24 cellular contexts compared by ENCODE assay signal in the genomic region with DNA sequence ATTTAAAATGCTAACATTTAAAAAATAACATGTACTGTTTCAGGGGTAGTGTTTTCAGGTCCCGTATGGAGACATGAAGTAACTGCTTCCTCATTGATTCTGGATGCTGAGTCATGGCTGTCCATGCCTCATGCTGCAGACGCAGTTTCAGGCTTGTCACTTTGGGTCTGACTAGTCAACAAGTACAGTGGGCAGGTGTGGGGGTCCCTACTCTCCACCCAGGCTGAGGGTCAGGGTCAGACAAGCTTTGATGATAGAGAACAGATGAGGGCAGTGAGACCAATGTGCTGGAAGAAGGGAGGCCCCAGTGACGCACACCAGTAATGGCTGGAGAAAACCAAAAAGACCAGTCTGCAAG.
DNase-seq lines count a peak whose midpoint lies in the region; ATAC-seq, FAIRE-seq and TF ChIP-seq lines count a peak whose summit lies in the region.
"Had no signal": no experiment of that assay in that cellular context is flagged by ENCODE, and none has a peak within 500 bp of the region (broad histone marks: within the 10 kb centered on the region; RNA-seq: fewer than 3 reads in every experiment).

No MANE protein-coding gene starts in this region.

- DNase-seq in MCF 10A (ENCODE audit: unreplicated experiment) (peak; percentile 5), mammary epithelial cell (no peak), K562 (ENCODE audit: extremely low read depth in 1 of 4, low spot score in 3 of 4) (peak in 2 of 4 experiments; percentile 13 to 45), medulla oblongata (ENCODE audit: extremely low spot score) (peak; percentile 38), pancreas (no peak)
- no peak for DNase-seq in activated CD4-positive, alpha-beta T cell treated with anti-CD3 and anti-CD28 coated beads, Interleukin-2, amount 50 U/mL, for 48 hours
- DNase-seq: ACHN; activated CD8-positive, alpha-beta T cell treated with anti-CD3 and anti-CD28 coated beads, Interleukin-2, amount 10 ng/mL, durations not matched to agents 7 days and 5 days; CD4-positive, alpha-beta T cell; effector CD4-positive, alpha-beta T cell; esophagus squamous epithelium; GOT3; heart right ventricle; mesendoderm; NCI-H1048; NCI-H2081; NCI-H446 treated with DMSO at 0.1 percent for 48 hours; Right ventricle myocardium superior; T-helper 1 cell had no signal

- no peak overlapping the region for H3K27ac Mint-ChIP-seq in MCF 10A (ENCODE audit: low read depth, unreplicated experiment)
- H3K27ac Mint-ChIP-seq: activated CD8-positive, alpha-beta T cell treated with anti-CD3 and anti-CD28 coated beads, Interleukin-2, amount 10 ng/mL, durations not matched to agents 7 days and 5 days; CD4-positive, alpha-beta T cell; natural killer cell treated with Interleukin-12 subunit alpha and Interleukin-12 subunit beta and Interleukin-15 and Interleukin-18, amount 100 ng/mL, for 72 hours had no signal

- no peak for TF ChIP-seq RAD21 in K562 (CRISPR knock-in tag; conservative IDR thresholded peaks at IDR 0.05 in 1 of 2, IDR thresholded peaks at IDR 0.05 in 1 of 2)

- no peaks in the 10 kb centered on the region for H3K27me3 Mint-ChIP-seq in MCF 10A (ENCODE audit: insufficient read depth, unreplicated experiment)

- H3K9me1 ChIP-seq in K562 (ENCODE audit: control insufficient read depth, insufficient read depth, low read length), result no peaks in the 10 kb centered on the region

- no peaks in the 10 kb centered on the region for H3K9me3 ChIP-seq in mammary epithelial cell (replicated peaks; ENCODE audit: insufficient read depth, low read length)
- H3K9me3 ChIP-seq in K562 (replicated peaks; ENCODE audit: control insufficient read depth, insufficient read depth, low read depth, low read length), result no peaks in the 10 kb centered on the region
- H3K9me3 ChIP-seq in pancreas, result no peaks in the 10 kb centered on the region
- H3K9me3 ChIP-seq: esophagus squamous epithelium, heart right ventricle had no signal

- dilution Hi-C loops in mammary epithelial cell (cut with HindIII; ENCODE audit: low sequenced_read_pairs), result no loop called here

- 76% methylated on average over 2 of the region's 3 CpGs for WGBS in mammary epithelial cell (ENCODE audit: low coverage, missing lambda C conversion rate)
- 32% methylated on average over 3 of the region's 3 CpGs for WGBS in K562 (ENCODE audit: insufficient coverage, low coverage, missing lambda C conversion rate)
- WGBS in pancreas, 2 donors, result 88 to 91% methylated on average over 3 of the region's 3 CpGs

- no peaks in the 10 kb centered on the region for H3K36me3 Mint-ChIP-seq in MCF 10A (ENCODE audit: insufficient read depth, unreplicated experiment)
- H3K36me3 Mint-ChIP-seq: natural killer cell treated with Interleukin-12 subunit alpha and Interleukin-12 subunit beta and Interleukin-15 and Interleukin-18, amount 100 ng/mL, for 72 hours had no signal

- H3K27ac ChIP-seq in mammary epithelial cell (ENCODE audit: insufficient read depth, low read depth, low read length) (no peak overlapping the region), K562 (ENCODE audit: extremely low read depth, low read depth, low read length) (no peak overlapping the region), pancreas (no peak overlapping the region)
- H3K27ac ChIP-seq: esophagus squamous epithelium, heart right ventricle had no signal

- POLR2A ChIA-PET in MCF 10A (lab: Yijun Ruan, JAX) (interaction anchor here (0.7 to 1.3 kb wide), 2 partner anchors 12 to 865 kb away, joined by 3 to 8 read pairs; no protein-coding TSS in a partner anchor), K562 (lab: Yijun Ruan, JAX) (interaction anchor here (0.7 to 1.2 kb wide), 2 partner anchors 12 to 159 kb away, joined by 3 read pairs; no protein-coding TSS in a partner anchor)

- H3K27me3 ChIP-seq in mammary epithelial cell (ENCODE audit: insufficient read depth, low read length) (no peaks in the 10 kb centered on the region), K562 (ENCODE audit: control insufficient read depth in 2 of 2, insufficient read depth in 2 of 2, low read length in 2 of 2) (no peaks in the 10 kb centered on the region), pancreas (no peaks in the 10 kb centered on the region)
- H3K27me3 ChIP-seq: esophagus squamous epithelium, heart right ventricle had no signal

- intact Hi-C loops in MCF 10A (cut with micrococcal nuclease) (no loop called here), mammary epithelial cell (cut with micrococcal nuclease) (no loop called here), K562 (cut with micrococcal nuclease) (no loop called here), pancreas (cut with DNase I) (no loop called here)

- FAIRE-seq in K562 (lab: Jason Lieb, UNC), result peak; percentile 89
- no peak for FAIRE-seq in pancreas (lab: Jason Lieb, UNC)
- FAIRE-seq: islet of Langerhans had no signal

- in situ Hi-C loops in mammary epithelial cell (cut with MboI; ENCODE audit: low sequenced_read_pairs in 2 of 2) (no loop called here), K562 (cut with MboI) (no loop called here)

- H3K4me3 ChIP-seq in mammary epithelial cell (replicated peaks in 1 of 3; ENCODE audit: insufficient read depth in 1 of 3, low read depth in 2 of 3, low read length in 3 of 3) (no peak overlapping the region), K562 (no peak overlapping the region), pancreas (no peak overlapping the region)
- H3K4me3 ChIP-seq: esophagus squamous epithelium, heart right ventricle had no signal

- no peak overlapping the region for H3K4me2 ChIP-seq in mammary epithelial cell (ENCODE audit: insufficient read depth, low read depth, low read length)
- H3K4me2 ChIP-seq in K562 (ENCODE audit: insufficient read depth, low read length), result peak overlapping the region; percentile 5; the same call in 1 of the 2 replicates

- H3K4me1 ChIP-seq in mammary epithelial cell (ENCODE audit: insufficient read depth, low read length) (no peaks in the 10 kb centered on the region), K562 (replicated peaks in 1 of 2; ENCODE audit: control insufficient read depth in 2 of 2, insufficient read depth in 2 of 2, low read length in 2 of 2) (peaks cover 4 to 11% of the 10 kb centered on the region in 2 experiments; a peak in 3 of 5 replicates), pancreas (no peaks in the 10 kb centered on the region)
- H3K4me1 ChIP-seq: esophagus squamous epithelium had no signal

- no peak for TF ChIP-seq EP300 in K562 (IDR thresholded peaks at IDR 0.05; ENCODE audit: low read length)

- H3K9me3 Mint-ChIP-seq in MCF 10A (ENCODE audit: unreplicated experiment), result no peaks in the 10 kb centered on the region
- H3K9me3 Mint-ChIP-seq: CD4-positive, alpha-beta T cell; central memory CD8-positive, alpha-beta T cell; natural killer cell treated with Interleukin-12 subunit alpha and Interleukin-12 subunit beta and Interleukin-15 and Interleukin-18, amount 100 ng/mL, for 72 hours had no signal

- no peak overlapping the region for H3K9ac ChIP-seq in mammary epithelial cell (ENCODE audit: insufficient read depth, low read length)
- no peak overlapping the region for H3K9ac ChIP-seq in K562 (ENCODE audit: insufficient read depth in 1 of 2, low read depth in 2 of 2, low read length in 2 of 2)

- BruUV-seq in MCF 10A (replicated peaks; lab: Mats Ljungman, UMichigan) (no TSS peak), mammary epithelial cell (replicated peaks; lab: Mats Ljungman, UMichigan) (no TSS peak), K562 (replicated peaks; lab: Mats Ljungman, UMichigan) (no TSS peak)

- ATAC-seq in K562 (peak; percentile 68), GM19324 (IDR thresholded peaks at IDR 0.05; ENCODE audit: low FRiP score, unreplicated experiment) (no peak), GM18873 (IDR thresholded peaks at IDR 0.05; ENCODE audit: low FRiP score, unreplicated experiment) (no peak), pancreas (no peak)
- ATAC-seq: activated CD8-positive, alpha-beta T cell treated with anti-CD3 and anti-CD28 coated beads, Interleukin-2, amount 10 ng/mL, durations not matched to agents 7 days and 5 days; heart right ventricle had no signal

- no peak for TF ChIP-seq CTCF in MCF 10A (IDR thresholded peaks at IDR 0.05; ENCODE audit: unreplicated experiment)
- no peak for TF ChIP-seq CTCF in mammary epithelial cell (conservative IDR thresholded peaks at IDR 0.05 in 1 of 2, IDR thresholded peaks at IDR 0.05 in 1 of 2; ENCODE audit: extremely low read depth in 1 of 2, insufficient read depth in 1 of 2, low read depth in 1 of 2, low read length in 2 of 2)
- no peak for TF ChIP-seq CTCF in K562 (IDR thresholded peaks at IDR 0.05 in 2 of 3, conservative IDR thresholded peaks at IDR 0.05 in 1 of 3; ENCODE audit: insufficient read depth in 2 of 3, low read depth in 1 of 3, low read length in 3 of 3)
- no peak for TF ChIP-seq CTCF in pancreas (IDR thresholded peaks at IDR 0.05)

- H3K36me3 ChIP-seq in mammary epithelial cell (ENCODE audit: insufficient read depth, low read length) (no peaks in the 10 kb centered on the region), K562 (ENCODE audit: control insufficient read depth, insufficient read depth, low read length) (no peaks in the 10 kb centered on the region), pancreas (no peaks in the 10 kb centered on the region)
- H3K36me3 ChIP-seq: esophagus squamous epithelium, heart right ventricle had no signal

- no peak for TF ChIP-seq POLR2A in K562 (conservative IDR thresholded peaks at IDR 0.05)

- H3K4me1 Mint-ChIP-seq in MCF 10A (ENCODE audit: insufficient read depth, unreplicated experiment), result peaks cover 16% of the 10 kb centered on the region
- H3K4me1 Mint-ChIP-seq: central memory CD8-positive, alpha-beta T cell had no signal

- CTCF ChIA-PET in MCF 10A (lab: Yijun Ruan, JAX) (interaction anchor here (0.6 kb wide), 1 partner anchor 225 kb away, joined by 4 read pairs; no protein-coding TSS in a partner anchor), mammary epithelial cell (lab: Charles Lee; ENCODE audit: low non-redundant PET) (no interaction called here), K562 (lab: Yijun Ruan, JAX; ENCODE audit: low intra/inter-chr PET ratio) (no interaction called here)

- no peak overlapping the region for H3K4me3 Mint-ChIP-seq in MCF 10A (ENCODE audit: unreplicated experiment)
- H3K4me3 Mint-ChIP-seq: activated CD8-positive, alpha-beta T cell treated with anti-CD3 and anti-CD28 coated beads, Interleukin-2, amount 10 ng/mL, durations not matched to agents 7 days and 5 days; CD4-positive, alpha-beta T cell; central memory CD8-positive, alpha-beta T cell; natural killer cell treated with Interleukin-12 subunit alpha and Interleukin-12 subunit beta and Interleukin-15 and Interleukin-18, amount 100 ng/mL, for 72 hours had no signal

- H4K20me1 ChIP-seq in mammary epithelial cell (ENCODE audit: insufficient read depth, low read length) (no peaks in the 10 kb centered on the region), K562 (replicated peaks; ENCODE audit: control insufficient read depth, insufficient read depth, low read length) (no peaks in the 10 kb centered on the region)

- H3K79me2 ChIP-seq in mammary epithelial cell (ENCODE audit: insufficient read depth, low read length) (no peaks in the 10 kb centered on the region), K562 (ENCODE audit: control insufficient read depth, insufficient read depth, low read length) (no peaks in the 10 kb centered on the region)

- no peak overlapping the region for H2AFZ ChIP-seq in mammary epithelial cell (ENCODE audit: low read depth, low read length)
- peak overlapping the region; percentile 82 for H2AFZ ChIP-seq in K562 (ENCODE audit: low read depth, low read length)

Comparison
In these comparisons a context has a peak if more than half of its experiments do, and no peak if none do; other contexts are left out.
1. DNase-seq: peak in MCF 10A (single experiment) and medulla oblongata (single experiment); none in mammary epithelial cell (single experiment), pancreas (0 of 6) and activated CD4-positive, alpha-beta T cell treated with anti-CD3 and anti-CD28 coated beads, Interleukin-2, amount 50 U/mL, for 48 hours (0 of 2).